ENCODE assay signal across 1 cellular context in the genomic region with DNA sequence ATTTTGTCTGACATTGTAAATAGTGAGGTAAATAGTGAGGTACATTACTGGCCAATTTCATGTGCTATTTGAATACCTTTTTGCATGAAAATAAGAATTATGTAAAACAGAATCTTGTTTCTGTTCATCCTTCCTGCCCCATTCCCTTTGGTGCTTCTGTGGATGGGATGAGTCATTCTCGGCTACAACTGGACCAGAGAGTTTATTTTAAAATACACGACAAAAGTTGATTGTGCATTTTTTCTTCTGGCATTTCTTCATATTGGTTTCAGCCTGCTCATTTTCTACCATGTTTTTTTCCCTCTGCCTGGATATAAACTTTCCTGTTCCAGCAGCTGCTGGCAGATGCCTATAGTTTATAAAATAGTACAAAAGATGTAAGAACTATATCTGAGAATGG.
TF ChIP-seq lines count a peak whose summit lies in the region.

No MANE protein-coding gene starts in this region.

TF ChIP-seq in GM23338, 12 proteins besides CTCF, POLR2A, EP300 and RAD21 (continued from another document):
- TF ChIP-seq, protein P1, sequence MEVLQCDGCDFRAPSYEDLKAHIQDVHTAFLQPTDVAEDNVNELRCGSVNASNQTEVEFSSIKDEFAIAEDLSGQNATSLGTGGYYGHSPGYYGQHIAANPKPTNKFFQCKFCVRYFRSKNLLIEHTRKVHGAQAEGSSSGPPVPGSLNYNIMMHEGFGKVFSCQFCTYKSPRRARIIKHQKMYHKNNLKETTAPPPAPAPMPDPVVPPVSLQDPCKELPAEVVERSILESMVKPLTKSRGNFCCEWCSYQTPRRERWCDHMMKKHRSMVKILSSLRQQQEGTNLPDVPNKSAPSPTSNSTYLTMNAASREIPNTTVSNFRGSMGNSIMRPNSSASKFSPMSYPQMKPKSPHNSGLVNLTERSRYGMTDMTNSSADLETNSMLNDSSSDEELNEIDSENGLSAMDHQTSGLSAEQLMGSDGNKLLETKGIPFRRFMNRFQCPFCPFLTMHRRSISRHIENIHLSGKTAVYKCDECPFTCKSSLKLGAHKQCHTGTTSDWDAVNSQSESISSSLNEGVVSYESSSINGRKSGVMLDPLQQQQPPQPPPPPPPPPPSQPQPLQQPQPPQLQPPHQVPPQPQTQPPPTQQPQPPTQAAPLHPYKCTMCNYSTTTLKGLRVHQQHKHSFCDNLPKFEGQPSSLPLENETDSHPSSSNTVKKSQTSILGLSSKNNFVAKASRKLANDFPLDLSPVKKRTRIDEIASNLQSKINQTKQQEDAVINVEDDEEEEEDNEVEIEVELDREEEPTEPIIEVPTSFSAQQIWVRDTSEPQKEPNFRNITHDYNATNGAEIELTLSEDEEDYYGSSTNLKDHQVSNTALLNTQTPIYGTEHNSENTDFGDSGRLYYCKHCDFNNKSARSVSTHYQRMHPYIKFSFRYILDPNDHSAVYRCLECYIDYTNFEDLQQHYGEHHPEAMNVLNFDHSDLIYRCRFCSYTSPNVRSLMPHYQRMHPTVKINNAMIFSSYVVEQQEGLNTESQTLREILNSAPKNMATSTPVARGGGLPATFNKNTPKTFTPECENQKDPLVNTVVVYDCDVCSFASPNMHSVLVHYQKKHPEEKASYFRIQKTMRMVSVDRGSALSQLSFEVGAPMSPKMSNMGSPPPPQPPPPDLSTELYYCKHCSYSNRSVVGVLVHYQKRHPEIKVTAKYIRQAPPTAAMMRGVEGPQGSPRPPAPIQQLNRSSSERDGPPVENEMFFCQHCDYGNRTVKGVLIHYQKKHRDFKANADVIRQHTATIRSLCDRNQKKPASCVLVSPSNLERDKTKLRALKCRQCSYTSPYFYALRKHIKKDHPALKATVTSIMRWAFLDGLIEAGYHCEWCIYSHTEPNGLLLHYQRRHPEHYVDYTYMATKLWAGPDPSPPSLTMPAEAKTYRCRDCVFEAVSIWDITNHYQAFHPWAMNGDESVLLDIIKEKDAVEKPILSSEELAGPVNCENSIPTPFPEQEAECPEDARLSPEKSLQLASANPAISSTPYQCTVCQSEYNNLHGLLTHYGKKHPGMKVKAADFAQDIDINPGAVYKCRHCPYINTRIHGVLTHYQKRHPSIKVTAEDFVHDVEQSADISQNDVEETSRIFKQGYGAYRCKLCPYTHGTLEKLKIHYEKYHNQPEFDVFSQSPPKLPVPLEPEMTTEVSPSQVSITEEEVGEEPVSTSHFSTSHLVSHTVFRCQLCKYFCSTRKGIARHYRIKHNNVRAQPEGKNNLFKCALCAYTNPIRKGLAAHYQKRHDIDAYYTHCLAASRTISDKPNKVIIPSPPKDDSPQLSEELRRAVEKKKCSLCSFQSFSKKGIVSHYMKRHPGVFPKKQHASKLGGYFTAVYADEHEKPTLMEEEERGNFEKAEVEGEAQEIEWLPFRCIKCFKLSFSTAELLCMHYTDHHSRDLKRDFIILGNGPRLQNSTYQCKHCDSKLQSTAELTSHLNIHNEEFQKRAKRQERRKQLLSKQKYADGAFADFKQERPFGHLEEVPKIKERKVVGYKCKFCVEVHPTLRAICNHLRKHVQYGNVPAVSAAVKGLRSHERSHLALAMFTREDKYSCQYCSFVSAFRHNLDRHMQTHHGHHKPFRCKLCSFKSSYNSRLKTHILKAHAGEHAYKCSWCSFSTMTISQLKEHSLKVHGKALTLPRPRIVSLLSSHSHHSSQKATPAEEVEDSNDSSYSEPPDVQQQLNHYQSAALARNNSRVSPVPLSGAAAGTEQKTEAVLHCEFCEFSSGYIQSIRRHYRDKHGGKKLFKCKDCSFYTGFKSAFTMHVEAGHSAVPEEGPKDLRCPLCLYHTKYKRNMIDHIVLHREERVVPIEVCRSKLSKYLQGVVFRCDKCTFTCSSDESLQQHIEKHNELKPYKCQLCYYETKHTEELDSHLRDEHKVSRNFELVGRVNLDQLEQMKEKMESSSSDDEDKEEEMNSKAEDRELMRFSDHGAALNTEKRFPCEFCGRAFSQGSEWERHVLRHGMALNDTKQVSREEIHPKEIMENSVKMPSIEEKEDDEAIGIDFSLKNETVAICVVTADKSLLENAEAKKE (CRISPR knock-in tag; IDR thresholded peaks at IDR 0.05), result no peak
- TF ChIP-seq, protein P2, sequence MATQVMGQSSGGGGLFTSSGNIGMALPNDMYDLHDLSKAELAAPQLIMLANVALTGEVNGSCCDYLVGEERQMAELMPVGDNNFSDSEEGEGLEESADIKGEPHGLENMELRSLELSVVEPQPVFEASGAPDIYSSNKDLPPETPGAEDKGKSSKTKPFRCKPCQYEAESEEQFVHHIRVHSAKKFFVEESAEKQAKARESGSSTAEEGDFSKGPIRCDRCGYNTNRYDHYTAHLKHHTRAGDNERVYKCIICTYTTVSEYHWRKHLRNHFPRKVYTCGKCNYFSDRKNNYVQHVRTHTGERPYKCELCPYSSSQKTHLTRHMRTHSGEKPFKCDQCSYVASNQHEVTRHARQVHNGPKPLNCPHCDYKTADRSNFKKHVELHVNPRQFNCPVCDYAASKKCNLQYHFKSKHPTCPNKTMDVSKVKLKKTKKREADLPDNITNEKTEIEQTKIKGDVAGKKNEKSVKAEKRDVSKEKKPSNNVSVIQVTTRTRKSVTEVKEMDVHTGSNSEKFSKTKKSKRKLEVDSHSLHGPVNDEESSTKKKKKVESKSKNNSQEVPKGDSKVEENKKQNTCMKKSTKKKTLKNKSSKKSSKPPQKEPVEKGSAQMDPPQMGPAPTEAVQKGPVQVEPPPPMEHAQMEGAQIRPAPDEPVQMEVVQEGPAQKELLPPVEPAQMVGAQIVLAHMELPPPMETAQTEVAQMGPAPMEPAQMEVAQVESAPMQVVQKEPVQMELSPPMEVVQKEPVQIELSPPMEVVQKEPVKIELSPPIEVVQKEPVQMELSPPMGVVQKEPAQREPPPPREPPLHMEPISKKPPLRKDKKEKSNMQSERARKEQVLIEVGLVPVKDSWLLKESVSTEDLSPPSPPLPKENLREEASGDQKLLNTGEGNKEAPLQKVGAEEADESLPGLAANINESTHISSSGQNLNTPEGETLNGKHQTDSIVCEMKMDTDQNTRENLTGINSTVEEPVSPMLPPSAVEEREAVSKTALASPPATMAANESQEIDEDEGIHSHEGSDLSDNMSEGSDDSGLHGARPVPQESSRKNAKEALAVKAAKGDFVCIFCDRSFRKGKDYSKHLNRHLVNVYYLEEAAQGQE (IDR thresholded peaks at IDR 0.05; ENCODE audit: unreplicated experiment), result no peak
- no peak for TF ChIP-seq ZNF114 (CRISPR knock-in tag; IDR thresholded peaks at IDR 0.05)
